Comparison of ENCODE assay signal across 2 cellular contexts in genomic region chr3:31747785-31748184, GRCh38.
TF ChIP-seq lines count a peak whose summit lies in the region.

No MANE protein-coding gene starts in this region.

TF ChIP-seq in SK-N-SH, 30 proteins besides CTCF, POLR2A, EP300 and RAD21 (continued from another document):
- no peak for TF ChIP-seq REST (IDR thresholded peaks at IDR 0.05; ENCODE audit: low read depth, low read length)
- TF ChIP-seq ELF1 (IDR thresholded peaks at IDR 0.05): no peak
- TF ChIP-seq SMC3 (IDR thresholded peaks at IDR 0.05; ENCODE audit: low read depth, low read length): no peak
- no peak for TF ChIP-seq NRF1 (IDR thresholded peaks at IDR 0.05; ENCODE audit: low read depth, low read length)
- no peak for TF ChIP-seq SIN3A (IDR thresholded peaks at IDR 0.05; ENCODE audit: borderline replicate concordance, low read depth, low read length)
- TF ChIP-seq PBX3 (IDR thresholded peaks at IDR 0.05): no peak
- TF ChIP-seq EZH2phosphoT487 (IDR thresholded peaks at IDR 0.05; ENCODE audit: borderline replicate concordance, low read depth): no peak
- TF ChIP-seq MXI1 (IDR thresholded peaks at IDR 0.05; ENCODE audit: low read depth, low read length): no peak
- no peak for TF ChIP-seq TEAD4 (IDR thresholded peaks at IDR 0.05; ENCODE audit: borderline replicate concordance, insufficient read depth)
- no peak for TF ChIP-seq USF1 (IDR thresholded peaks at IDR 0.05; ENCODE audit: borderline replicate concordance, low read depth)
- no peak for TF ChIP-seq MEF2A (IDR thresholded peaks at IDR 0.05; ENCODE audit: borderline replicate concordance, low read depth)
- no peak for TF ChIP-seq ZBTB33 (IDR thresholded peaks at IDR 0.05; ENCODE audit: borderline replicate concordance, low read depth)
- no peak for TF ChIP-seq RCOR1 (IDR thresholded peaks at IDR 0.05; ENCODE audit: low read length)

TF ChIP-seq in SK-N-SH treated with all-trans-retinoic acid at 6 μM for 48 hours, 23 proteins besides CTCF, POLR2A, EP300 and RAD21 (continued from another document):
- TF ChIP-seq CREB5 (CRISPR knock-in tag; IDR thresholded peaks at IDR 0.05; ENCODE audit: low read depth): no peak
- TF ChIP-seq TCF4 (CRISPR knock-in tag; IDR thresholded peaks at IDR 0.05; ENCODE audit: borderline replicate concordance): no peak
